In genomic region chr16:82653550-82654511, GRCh38 we compare ENCODE assay signal across 8 cellular contexts. TPM values are rescaled to one million over a fixed set of nuclear protein-coding genes. Genes with fewer than 3 reads are reported as not detected.
A peak's percentile ranks its signal among the peaks of the same experiment; 100 is the strongest.
DNase-seq lines count a peak whose midpoint lies in the region; ATAC-seq and TF ChIP-seq lines count a peak whose summit lies in the region.

No MANE protein-coding gene starts in this region.

- intact Hi-C loops in right cardiac atrium (cut with DNase I) = no loop called here

- no peaks in the 10 kb centered on the region; the same call in 2 of the 3 replicates for H3K36me3 Mint-ChIP-seq in GM23338 (ENCODE audit: low read depth)

- H4K20me1 ChIP-seq in GM23338 (replicated peaks; ENCODE audit: insufficient read depth) = no peaks in the 10 kb centered on the region

- TF ChIP-seq CTCF in GM06990 (IDR thresholded peaks at IDR 0.05; ENCODE audit: insufficient read depth, low read length, poor library complexity, severe bottlenecking) = no peak
- TF ChIP-seq CTCF in GM23338 (conservative IDR thresholded peaks at IDR 0.05; ENCODE audit: low read depth in 2 of 2) = no peak

- H3K4me3 ChIP-seq in GM06990 (replicated peaks; ENCODE audit: low read depth, low read length) = 0 out of 2 replicates have a peak overlapping the region, but pooled peaks have one; percentile 11
- H3K4me3 ChIP-seq in GM23338 = no peak overlapping the region
- no peak overlapping the region for H3K4me3 ChIP-seq in right cardiac atrium (ENCODE audit: low read length)

- no peak for ATAC-seq in GM23338
- ATAC-seq in right cardiac atrium = peak; percentile 61 to 79

- DNase-seq in GM06990 (ENCODE audit: extremely low read depth, insufficient read length) (peak; percentile 74), GM23338 (ENCODE audit: low spot score) (peak; percentile 7), right cardiac atrium (no peak), NCI-H526 (lab: John Stamatoyannopoulos, UW) (no peak), NCI-H510A treated with DMSO at 0.1 percent for 48 hours (lab: John Stamatoyannopoulos, UW) (no peak)
- peak; percentile 51 to 52 for DNase-seq in activated T-cell treated with anti-CD3 and anti-CD28 coated beads, Interleukin-2, amount 50 U/mL, for 48 hours
- peak; percentile 4 for DNase-seq in stimulated activated CD8-positive, alpha-beta memory T cell treated with anti-CD3 and anti-CD28 coated beads, Interleukin-4, amount 100 ng/mL, for 24 hours (ENCODE audit: low read depth)

- H3K27me3 Mint-ChIP-seq in GM23338 (ENCODE audit: insufficient read depth, low read depth, poor library complexity) = no peaks in the 10 kb centered on the region

- H3K4me1 Mint-ChIP-seq in GM23338 = peaks cover 15% of the 10 kb centered on the region; the same call in 2 of the 3 replicates

- no peaks in the 10 kb centered on the region for H3K9me3 Mint-ChIP-seq in GM23338

- no peak overlapping the region for H3K4me2 ChIP-seq in GM23338

- H3K27ac ChIP-seq in GM23338 (ENCODE audit: low read depth) (no peak overlapping the region), KOPT-K1 (ENCODE audit: low read depth, low read length, poor library complexity, severe bottlenecking) (peak overlapping the region; percentile 61), right cardiac atrium (ENCODE audit: low read length) (peak overlapping the region; percentile 54)

- no peaks in the 10 kb centered on the region for H3K36me3 ChIP-seq in GM06990 (ENCODE audit: control insufficient read depth, insufficient read depth, low read length)
- H3K36me3 ChIP-seq in GM23338 (ENCODE audit: insufficient read depth) = no peaks in the 10 kb centered on the region
- H3K36me3 ChIP-seq in KOPT-K1 (ENCODE audit: insufficient read depth, low read length) = no peaks in the 10 kb centered on the region

- H3K4me3 Mint-ChIP-seq in GM23338 = no peak overlapping the region

- H3K4me1 ChIP-seq in GM23338 (ENCODE audit: insufficient read depth) (no peaks in the 10 kb centered on the region), right cardiac atrium (ENCODE audit: control insufficient read depth, insufficient read depth, low read length) (peaks cover 7% of the 10 kb centered on the region)

- H3K27me3 ChIP-seq in GM06990 (replicated peaks; ENCODE audit: control insufficient read depth, insufficient read depth, low read length) (no peaks in the 10 kb centered on the region), GM23338 (ENCODE audit: insufficient read depth) (no peaks in the 10 kb centered on the region), right cardiac atrium (ENCODE audit: control insufficient read depth, insufficient read depth) (no peaks in the 10 kb centered on the region)

- 41% methylated on average over 11 of the region's 11 CpGs for WGBS in right cardiac atrium

- H2AFZ ChIP-seq in GM23338 = no peak overlapping the region

- H3K79me2 ChIP-seq in GM23338 (replicated peaks; ENCODE audit: insufficient read depth) = no peaks in the 10 kb centered on the region

- no peak overlapping the region for H3K27ac Mint-ChIP-seq in GM23338

- peaks cover 26% of the 10 kb centered on the region for H3K9me2 ChIP-seq in GM23338 (ENCODE audit: insufficient read depth)

- H3K9me3 ChIP-seq in KOPT-K1 (ENCODE audit: insufficient read depth, low read length, poor library complexity, severe bottlenecking) = no peaks in the 10 kb centered on the region
- H3K9me3 ChIP-seq in right cardiac atrium (ENCODE audit: control insufficient read depth, low read length) = no peaks in the 10 kb centered on the region

- H3F3A ChIP-seq in GM23338 (replicated peaks; ENCODE audit: low read depth) = no peaks in the 10 kb centered on the region

TF ChIP-seq in GM23338, 12 proteins besides CTCF, POLR2A, EP300 and RAD21:
- TF ChIP-seq CREB1 (CRISPR knock-in tag; IDR thresholded peaks at IDR 0.05; ENCODE audit: low read depth) (no peak), POLR2AphosphoS5 (IDR thresholded peaks at IDR 0.05; ENCODE audit: low read depth) (no peak), NANOG (IDR thresholded peaks at IDR 0.05; ENCODE audit: borderline replicate concordance) (no peak)
TF ChIP-seq in GM23338: peak in this region for 0.

RNA-seq across cellular contexts. Expression of gene CDH13, which starts 27.1 kb away (rescaled TPM):
- 4.4 and 13.6 TPM in 2 replicates for total RNA-seq in GM23338 (2014; rRNA removed; shearing (Covaris generic))
- polyA plus RNA-seq in GM23338 (2016; fragmentation: Nextera tagmentation; extraction: Ambion mirVana) (1.2 and 1.6 TPM in 2 replicates), right cardiac atrium (20.7 TPM)
- total RNA-seq in right cardiac atrium = 100 to 1,000 TPM in 2 of 4 donors, 10 to 100 TPM in 2; 91.9 to 123 (median 103) TPM

Comparison
In these comparisons a context has a peak if more than half of its experiments do, and no peak if none do; other contexts are left out.
1. DNase-seq: peak in GM06990 (single experiment), GM23338 (single experiment), activated T-cell treated with anti-CD3 and anti-CD28 coated beads, Interleukin-2, amount 50 U/mL, for 48 hours (2 of 2) and stimulated activated CD8-positive, alpha-beta memory T cell treated with anti-CD3 and anti-CD28 coated beads, Interleukin-4, amount 100 ng/mL, for 24 hours (single experiment); none in right cardiac atrium (0 of 3), NCI-H526 (0 of 2) and NCI-H510A treated with DMSO at 0.1 percent for 48 hours (single experiment).